7 cellular contexts compared by ENCODE assay signal in the genomic region with DNA sequence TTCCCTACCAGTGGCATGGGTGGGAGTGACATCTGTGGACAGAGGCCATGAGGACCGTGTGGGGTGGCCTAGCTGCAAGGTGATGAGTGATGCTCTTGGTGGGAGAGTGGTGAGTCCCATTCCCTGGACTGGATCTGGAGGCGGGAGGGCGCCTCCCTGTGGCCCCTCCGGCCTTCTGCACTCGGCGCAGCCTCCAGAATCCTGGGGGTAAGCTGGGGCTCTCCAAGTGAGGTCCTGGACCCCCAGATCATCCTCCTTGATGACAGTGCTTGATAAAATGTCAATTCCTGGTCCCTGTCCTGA. TPM values are rescaled to one million over a fixed set of nuclear protein-coding genes. Genes with fewer than 3 reads are reported as not detected.
A peak's percentile ranks its signal among the peaks of the same experiment; 100 is the strongest.
DNase-seq lines count a peak whose midpoint lies in the region; ATAC-seq and TF ChIP-seq lines count a peak whose summit lies in the region.

No MANE protein-coding gene starts in this region.

- CTCF ChIA-PET in Caco-2 (lab: Charles Lee), result no interaction called here
- CTCF ChIA-PET in naive thymus-derived CD4-positive, alpha-beta T cell (lab: Charles Lee), result interaction anchor here (1.2 to 2.0 kb wide), 2 partner anchors 14 to 16 kb away, joined by 5 to 6 read pairs; no protein-coding TSS in a partner anchor

- H3K4me3 ChIP-seq in Caco-2 (ENCODE audit: low read depth, low read length) (no peak overlapping the region), HUES6 (ENCODE audit: low read depth, low read length) (peak overlapping the region; percentile 61)
- H3K4me3 ChIP-seq in naive thymus-derived CD4-positive, alpha-beta T cell (ENCODE audit: low read length), result peak overlapping the region; percentile 54

- intact Hi-C loops in Caco-2 (cut with micrococcal nuclease; ENCODE audit: unreplicated experiment), result no loop called here
- intact Hi-C loops in naive thymus-derived CD4-positive, alpha-beta T cell (cut with micrococcal nuclease), result loop anchor here (2.0 to 10.0 kb wide), 5 partner anchors 43 to 855 kb away; a partner anchor contains a TSS

- H3K27ac Mint-ChIP-seq in Caco-2 (ENCODE audit: unreplicated experiment) (no peak overlapping the region), brain (peak overlapping the region in 1 of 5 experiments; percentile 57)
- H3K27ac Mint-ChIP-seq in naive thymus-derived CD4-positive, alpha-beta T cell, result peak overlapping the region in 5 of 9 donors; percentile 24 to 83 (median 55)

- no peak for ATAC-seq in naive thymus-derived CD4-positive, alpha-beta T cell
- ATAC-seq in HG03457 (IDR thresholded peaks at IDR 0.05; ENCODE audit: unreplicated experiment), result no peak

- H3K9me3 ChIP-seq in Caco-2 (no peaks in the 10 kb centered on the region), HUES6 (ENCODE audit: control insufficient read depth, insufficient read depth, low read depth, low read length) (no peaks in the 10 kb centered on the region)
- H3K9me3 ChIP-seq in naive thymus-derived CD4-positive, alpha-beta T cell (ENCODE audit: control insufficient read depth in 2 of 3, low read length in 3 of 3), result no peaks in the 10 kb centered on the region

- H3K36me3 ChIP-seq in Caco-2 (ENCODE audit: control insufficient read depth, insufficient read depth, low read length) (no peaks in the 10 kb centered on the region), HUES6 (ENCODE audit: control insufficient read depth, insufficient read depth, low read length) (no peaks in the 10 kb centered on the region)
- H3K36me3 ChIP-seq in naive thymus-derived CD4-positive, alpha-beta T cell (ENCODE audit: control insufficient read depth in 2 of 3, insufficient read depth in 3 of 3, low read length in 3 of 3), result no peaks in the 10 kb centered on the region

- peaks cover 5% of the 10 kb centered on the region for H3K4me1 Mint-ChIP-seq in Caco-2 (ENCODE audit: low read depth, unreplicated experiment)
- peaks cover 35% of the 10 kb centered on the region for H3K4me1 Mint-ChIP-seq in brain
- peaks cover 28 to 60% (median 48%) of the 10 kb centered on the region in 7 donors for H3K4me1 Mint-ChIP-seq in naive thymus-derived CD4-positive, alpha-beta T cell

- H3K9me3 Mint-ChIP-seq in Caco-2 (ENCODE audit: unreplicated experiment) (no peaks in the 10 kb centered on the region), brain (no peaks in the 10 kb centered on the region)
- no peaks in the 10 kb centered on the region for H3K9me3 Mint-ChIP-seq in naive thymus-derived CD4-positive, alpha-beta T cell

- peak in 1 of 2 experiments; percentile 26 for TF ChIP-seq CTCF in Caco-2 (IDR thresholded peaks at IDR 0.05; ENCODE audit: insufficient read depth in 1 of 2, low read depth in 1 of 2, low read length in 1 of 2, severe bottlenecking in 1 of 2, unreplicated experiment in 1 of 2)
- peak; percentile 29 to 60 for TF ChIP-seq CTCF in brain (conservative IDR thresholded peaks at IDR 0.05)

- POLR2A ChIA-PET in Caco-2 (lab: Charles Lee), result no interaction called here
- POLR2A ChIA-PET in naive thymus-derived CD4-positive, alpha-beta T cell (lab: Charles Lee), result interaction anchor here (1.4 to 1.7 kb wide), 2 partner anchors 11 to 15 kb away, joined by 3 to 7 read pairs; no protein-coding TSS in a partner anchor

- DNase-seq in Caco-2 (peak in 1 of 2 experiments; percentile 36), SW480 (ENCODE audit: low spot score) (no peak), middle frontal gyrus (ENCODE audit: extremely low spot score, low spot score) (no peak)
- DNase-seq in naive thymus-derived CD4-positive, alpha-beta T cell, result no peak

- no TSS peak for BruUV-seq in Caco-2 (replicated peaks; lab: Mats Ljungman, UMichigan)

- H3K27me3 Mint-ChIP-seq in Caco-2 (ENCODE audit: insufficient read depth, unreplicated experiment), result no peaks in the 10 kb centered on the region
- H3K27me3 Mint-ChIP-seq in brain, result peaks cover 4% of the 10 kb centered on the region
- peaks cover 0 to 19% (median 0%) of the 10 kb centered on the region in 5 donors for H3K27me3 Mint-ChIP-seq in naive thymus-derived CD4-positive, alpha-beta T cell

- H3K4me1 ChIP-seq in Caco-2, result peaks cover 16% of the 10 kb centered on the region
- peaks cover 3% of the 10 kb centered on the region for H3K4me1 ChIP-seq in HUES6 (ENCODE audit: control insufficient read depth, insufficient read depth, low read length)
- H3K4me1 ChIP-seq in naive thymus-derived CD4-positive, alpha-beta T cell (ENCODE audit: control insufficient read depth in 2 of 2, insufficient read depth in 2 of 2, low read length in 2 of 2), result peaks cover 36 to 45% of the 10 kb centered on the region in 2 donors

- peak overlapping the region; percentile 87 for H3K4me3 Mint-ChIP-seq in Caco-2 (ENCODE audit: unreplicated experiment)
- peak overlapping the region; percentile 79 to 88 (median 82) for H3K4me3 Mint-ChIP-seq in brain
- H3K4me3 Mint-ChIP-seq in naive thymus-derived CD4-positive, alpha-beta T cell, result peak overlapping the region; percentile 42 to 86 (median 78)

- H3K27me3 ChIP-seq in Caco-2 (replicated peaks; ENCODE audit: control insufficient read depth, insufficient read depth, low read length) (no peaks in the 10 kb centered on the region), HUES6 (ENCODE audit: control insufficient read depth, insufficient read depth, low read length) (peaks cover 23% of the 10 kb centered on the region)
- no peaks in the 10 kb centered on the region for H3K27me3 ChIP-seq in naive thymus-derived CD4-positive, alpha-beta T cell (ENCODE audit: control insufficient read depth in 2 of 2, insufficient read depth in 2 of 2, low read length in 2 of 2)

- no peak overlapping the region for H3K27ac ChIP-seq in HUES6 (ENCODE audit: low read depth, low read length)
- peak overlapping the region; percentile 50 for H3K27ac ChIP-seq in naive thymus-derived CD4-positive, alpha-beta T cell (ENCODE audit: low read depth, low read length)

- no peak overlapping the region for H3K9ac ChIP-seq in HUES6 (ENCODE audit: low read length)

- H3K36me3 Mint-ChIP-seq in Caco-2 (ENCODE audit: insufficient read depth, unreplicated experiment), result no peaks in the 10 kb centered on the region
- H3K36me3 Mint-ChIP-seq in brain, result no peaks in the 10 kb centered on the region
- peaks cover 0 to 2% (median 0%) of the 10 kb centered on the region in 5 donors for H3K36me3 Mint-ChIP-seq in naive thymus-derived CD4-positive, alpha-beta T cell

RNA-seq across cellular contexts. Expression of a gene that starts 32.3 kb away (rescaled TPM):
- 74.8 and 82.8 TPM in 2 replicates for total RNA-seq in Caco-2 (2022)
- 6.5 TPM for polyA plus RNA-seq in brain (ENCODE audit: insufficient read depth, low read depth, low replicate concordance)
- total RNA-seq in naive thymus-derived CD4-positive, alpha-beta T cell, result 10 to 100 TPM; 19.6 to 49.1 (median 44.4) TPM
- 10 to 100 TPM; 19.6 to 29.6 TPM for polyA plus RNA-seq in naive thymus-derived CD4-positive, alpha-beta T cell
